In genomic region chr17:5631958-5632357, GRCh38 we compare ENCODE assay signal across 20 cellular contexts. TPM values are rescaled to one million over a fixed set of nuclear protein-coding genes. Genes with fewer than 3 reads are reported as not detected.
A peak's percentile ranks its signal among the peaks of the same experiment; 100 is the strongest.
DNase-seq lines count a peak whose midpoint lies in the region; ATAC-seq and TF ChIP-seq lines count a peak whose summit lies in the region.
"Had no signal": no experiment of that assay in that cellular context is flagged by ENCODE, and none has a peak within 500 bp of the region (broad histone marks: within the 10 kb centered on the region; RNA-seq: fewer than 3 reads in every experiment).

No MANE protein-coding gene starts in this region.

- peaks cover 6% of the 10 kb centered on the region for H3K36me3 Mint-ChIP-seq in T-helper 17 cell (ENCODE audit: low read depth)
- H3K36me3 Mint-ChIP-seq in endothelial cell (ENCODE audit: low read depth, unreplicated experiment) = no peaks in the 10 kb centered on the region

- H3K27ac Mint-ChIP-seq in T-helper 17 cell = peak overlapping the region; percentile 22
- peak overlapping the region; percentile 4 for H3K27ac Mint-ChIP-seq in endothelial cell (ENCODE audit: unreplicated experiment)

- peaks cover 21% of the 10 kb centered on the region for H3F3A ChIP-seq in GM23248 (ENCODE audit: insufficient read depth)

- intact Hi-C loops in cardiac septum (cut with DNase I) = no loop called here

- H3K27ac ChIP-seq in GM23248 = no peak overlapping the region

- no peak overlapping the region for H3K4me2 ChIP-seq in GM23248 (ENCODE audit: unreplicated experiment)

- H3K9me3 ChIP-seq in GM23248 (ENCODE audit: low read depth) (no peaks in the 10 kb centered on the region), T-helper 17 cell (ENCODE audit: control insufficient read depth, low read length, poor library complexity, severe bottlenecking) (no peaks in the 10 kb centered on the region)
- H3K9me3 ChIP-seq: Caco-2 had no signal

- no peak for TF ChIP-seq CTCF in endothelial cell (IDR thresholded peaks at IDR 0.05; ENCODE audit: unreplicated experiment)

- peak; percentile 32 for DNase-seq in GM23248
- no peak for DNase-seq in T-helper 17 cell
- no peak for DNase-seq in endothelial cell (ENCODE audit: low spot score)
- DNase-seq in myocyte (ENCODE audit: low read depth) = peak; percentile 7
- no peak for DNase-seq in NCI-H748 treated with DMSO at 0.1 percent for 48 hours (lab: John Stamatoyannopoulos, UW)
- no peak for DNase-seq in NCI-H748 (lab: John Stamatoyannopoulos, UW; ENCODE audit: unreplicated experiment)
- no peak for DNase-seq in cardiac septum (ENCODE audit: low spot score)
- DNase-seq: AML-193; Caco-2; DMS53; HCEC 1CT; KG1; NCI-H1048; NCI-H146; NCI-H2081 treated with DMSO at 0.1 percent for 48 hours; NCI-H2227 treated with DMSO at 0.1 percent for 48 hours; NCI-H524 treated with DMSO at 0.1 percent for 48 hours; NK-92 treated with Interleukin-12 subunit alpha and Interleukin-12 subunit beta, amount 100 ng/mL, for 24 hours; OCI-M1 had no signal

- in situ Hi-C loops in GM23248 (cut with MboI) = no loop called here

- no peak overlapping the region for H3K4me3 Mint-ChIP-seq in T-helper 17 cell
- H3K4me3 Mint-ChIP-seq in endothelial cell (ENCODE audit: unreplicated experiment) = no peak overlapping the region

- H3K4me1 Mint-ChIP-seq in T-helper 17 cell = no peaks in the 10 kb centered on the region
- H3K4me1 Mint-ChIP-seq in endothelial cell (ENCODE audit: unreplicated experiment) = no peaks in the 10 kb centered on the region

- no peak overlapping the region for H2AFZ ChIP-seq in GM23248

- H3K9ac ChIP-seq in GM23248 = no peak overlapping the region

- no peaks in the 10 kb centered on the region for H3K36me3 ChIP-seq in GM23248 (ENCODE audit: low read depth)

- no peak overlapping the region for H3K4me3 ChIP-seq in GM23248

- peaks cover 6% of the 10 kb centered on the region for H3K27me3 ChIP-seq in GM23248 (replicated peaks; ENCODE audit: insufficient read depth)

- H3K27me3 Mint-ChIP-seq in T-helper 17 cell = peaks cover 59% of the 10 kb centered on the region
- no peaks in the 10 kb centered on the region for H3K27me3 Mint-ChIP-seq in endothelial cell (ENCODE audit: unreplicated experiment)

- no peaks in the 10 kb centered on the region for H3K79me2 ChIP-seq in GM23248 (ENCODE audit: insufficient read depth)

- no peaks in the 10 kb centered on the region for H4K20me1 ChIP-seq in GM23248 (ENCODE audit: insufficient read depth)

- peaks cover 21% of the 10 kb centered on the region for H3K4me1 ChIP-seq in GM23248 (ENCODE audit: insufficient read depth)
- H3K4me1 ChIP-seq: Caco-2 had no signal

- 16 to 25% methylated on average over 2 of the region's 2 CpGs for WGBS in GM23248 (ENCODE audit: low coverage in 1 of 2, low lambda C conversion rate in 2 of 2, missing lambda C conversion rate in 2 of 2), 2 experiments

- no peak for ATAC-seq in T-helper 17 cell
- ATAC-seq in GM18907 (IDR thresholded peaks at IDR 0.05; ENCODE audit: unreplicated experiment) = no peak

- H3K9me3 Mint-ChIP-seq in endothelial cell (ENCODE audit: unreplicated experiment) = no peaks in the 10 kb centered on the region

- H3K9me2 ChIP-seq in GM23248 (ENCODE audit: insufficient read depth) = no peaks in the 10 kb centered on the region

RNA-seq across cellular contexts. Expression of gene NLRP1, which starts 47.6 kb away (rescaled TPM):
- 33.4 and 36.0 TPM in 2 replicates for total RNA-seq in GM23248 (2014; rRNA removed; shearing (Covaris generic))
- polyA plus RNA-seq in GM23248 (2016; fragmentation: Nextera tagmentation; extraction: Ambion mirVana) = 16.8 and 17.5 TPM in 2 replicates
- total RNA-seq in T-helper 17 cell (100 to 1,000 TPM; 190 to 200 TPM), endothelial cell (ENCODE audit: unreplicated experiment) (7.8 TPM), myocyte (31.7 and 46.0 TPM in 2 replicates), cardiac septum (11.7 TPM)
- 56.4 TPM for polyA plus RNA-seq in myocyte (2012)

Comparison
In these comparisons a context has a peak if more than half of its experiments do, and no peak if none do; other contexts are left out.
1. DNase-seq: peak in GM23248 (single experiment) and myocyte (single experiment); none in T-helper 17 cell (0 of 3), endothelial cell (single experiment), NCI-H748 treated with DMSO at 0.1 percent for 48 hours (single experiment), NCI-H748 (single experiment) and cardiac septum (single experiment).